Comparison of ENCODE assay signal across 12 cellular contexts in genomic region chr5:82346376-82347212, GRCh38.
A peak's percentile ranks its signal among the peaks of the same experiment; 100 is the strongest.
DNase-seq lines count a peak whose midpoint lies in the region; ATAC-seq and TF ChIP-seq lines count a peak whose summit lies in the region.
"Had no signal": no experiment of that assay in that cellular context is flagged by ENCODE, and none has a peak within 500 bp of the region (broad histone marks: within the 10 kb centered on the region; RNA-seq: fewer than 3 reads in every experiment).

No MANE protein-coding gene starts in this region.

- H3K4me3 Mint-ChIP-seq in T-helper 1 cell treated with Interleukin-12 subunit alpha and Interleukin-12 subunit beta and Interleukin-4 antibody, amounts not matched to agents 30 μg/mL and 1 μg/mL, for 36 hours = no peak overlapping the region
- H3K4me3 Mint-ChIP-seq: T-helper 17 cell had no signal

- H3K27me3 Mint-ChIP-seq in T-helper 1 cell treated with Interleukin-12 subunit alpha and Interleukin-12 subunit beta and Interleukin-4 antibody, amounts not matched to agents 30 μg/mL and 1 μg/mL, for 36 hours (ENCODE audit: low read depth) = no peaks in the 10 kb centered on the region

- H3K27me3 ChIP-seq in heart right ventricle (no peaks in the 10 kb centered on the region), psoas muscle (ENCODE audit: insufficient read depth in 3 of 3, low read length in 2 of 3) (no peaks in the 10 kb centered on the region), vagina (no peaks in the 10 kb centered on the region)

- no peaks in the 10 kb centered on the region for H3K36me3 ChIP-seq in heart right ventricle
- no peaks in the 10 kb centered on the region for H3K36me3 ChIP-seq in psoas muscle (ENCODE audit: insufficient read depth in 1 of 2, low read depth in 1 of 2)
- H3K36me3 ChIP-seq in vagina = no peaks in the 10 kb centered on the region

- H3K27ac Mint-ChIP-seq in T-helper 1 cell treated with Interleukin-12 subunit alpha and Interleukin-12 subunit beta and Interleukin-4 antibody, amounts not matched to agents 30 μg/mL and 1 μg/mL, for 36 hours = peak overlapping the region; percentile 87
- H3K27ac Mint-ChIP-seq: T-helper 17 cell had no signal

- peaks cover 42% of the 10 kb centered on the region for H3K4me1 Mint-ChIP-seq in T-helper 1 cell treated with Interleukin-12 subunit alpha and Interleukin-12 subunit beta and Interleukin-4 antibody, amounts not matched to agents 30 μg/mL and 1 μg/mL, for 36 hours (ENCODE audit: low read depth)

- TF ChIP-seq CTCF in heart right ventricle (IDR thresholded peaks at IDR 0.05) = no peak
- no peak for TF ChIP-seq CTCF in psoas muscle (IDR thresholded peaks at IDR 0.05)
- TF ChIP-seq CTCF in vagina (IDR thresholded peaks at IDR 0.05) = no peak

- 67 to 74% methylated on average over 10 of the region's 10 CpGs for WGBS in heart right ventricle, 2 donors
- 49 to 67% (median 50%) methylated on average over 10 of the region's 10 CpGs for WGBS in psoas muscle, 3 donors

- no peaks in the 10 kb centered on the region for H3K9me3 Mint-ChIP-seq in T-helper 1 cell treated with Interleukin-12 subunit alpha and Interleukin-12 subunit beta and Interleukin-4 antibody, amounts not matched to agents 30 μg/mL and 1 μg/mL, for 36 hours

- H3K27ac ChIP-seq in heart right ventricle = peak overlapping the region in 8 of 10 donors; percentile 39 to 73 (median 52)
- peak overlapping the region; percentile 61 for H3K27ac ChIP-seq in psoas muscle
- H3K27ac ChIP-seq in vagina = peak overlapping the region; percentile 79

- no peak for TF ChIP-seq POLR2A in vagina (IDR thresholded peaks at IDR 0.05)

- no peak overlapping the region for H3K4me3 ChIP-seq in heart right ventricle
- H3K4me3 ChIP-seq in psoas muscle = no peak overlapping the region
- H3K4me3 ChIP-seq in vagina = no peak overlapping the region

- DNase-seq in T-helper 1 cell = no peak
- DNase-seq in heart right ventricle = peak; percentile 21 to 33
- DNase-seq in psoas muscle = no peak
- no peak for DNase-seq in vagina (ENCODE audit: extremely low spot score in 2 of 2)
- no peak for DNase-seq in NCI-H1694 (lab: John Stamatoyannopoulos, UW)
- no peak for DNase-seq in mesenteric fat pad (ENCODE audit: low spot score)
- DNase-seq: activated CD4-positive, alpha-beta T cell treated with anti-CD3 and anti-CD28 coated beads, Interleukin-2, amount 50 U/mL, for 4 hours; activated effector memory CD4-positive, alpha-beta T cell treated with anti-CD3 and anti-CD28 coated beads, Interleukin-2, amount 50 U/mL, for 16 hours; PC-3; T-helper 17 cell had no signal

- H3K9me3 ChIP-seq in heart right ventricle (no peaks in the 10 kb centered on the region), psoas muscle (no peaks in the 10 kb centered on the region), vagina (no peaks in the 10 kb centered on the region)

- H3K36me3 Mint-ChIP-seq in T-helper 1 cell treated with Interleukin-12 subunit alpha and Interleukin-12 subunit beta and Interleukin-4 antibody, amounts not matched to agents 30 μg/mL and 1 μg/mL, for 36 hours (ENCODE audit: low read depth) = peaks cover 1% of the 10 kb centered on the region

- ATAC-seq in heart right ventricle (peak in 6 of 8 donors; percentile 11 to 56 (median 26)), psoas muscle (peak in 1 of 4 donors; percentile 24), GM18498 (IDR thresholded peaks at IDR 0.05; ENCODE audit: unreplicated experiment) (no peak)
- ATAC-seq: PC-3, T-helper 17 cell had no signal

- intact Hi-C loops in heart right ventricle (cut with DNase I) (loop anchor here in 1 of 10 donors (10.0 kb wide), 1 partner anchor 1088 kb away; no protein-coding TSS in a partner anchor), psoas muscle (cut with DNase I) (no loop called here), vagina (cut with DNase I) (no loop called here)

- peaks cover 2 to 49% (median 22%) of the 10 kb centered on the region in 9 donors for H3K4me1 ChIP-seq in heart right ventricle
- peaks cover 23% of the 10 kb centered on the region for H3K4me1 ChIP-seq in psoas muscle
- H3K4me1 ChIP-seq in vagina = peaks cover 25% of the 10 kb centered on the region

Comparison
In these comparisons a context has a peak if more than half of its experiments do, and no peak if none do; other contexts are left out.
1. DNase-seq: peak in heart right ventricle (2 of 2); none in T-helper 1 cell (0 of 5), psoas muscle (0 of 2), vagina (0 of 2), NCI-H1694 (single experiment) and mesenteric fat pad (single experiment).
2. Peak in every context shown above with its lines, with median percentiles within 50 percentile points of each other: H3K27ac ChIP-seq.